Comparison of ENCODE assay signal across 30 cellular contexts in genomic region chr3:1164101-1164500, GRCh38.
"Had no signal": no experiment of that assay in that cellular context is flagged by ENCODE, and none has a peak within 500 bp of the region (broad histone marks: within the 10 kb centered on the region; RNA-seq: fewer than 3 reads in every experiment).

No MANE protein-coding gene starts in this region.

- DNase-seq: activated B cell treated with CpG ODN at 0.5 μM for 24 hours; activated CD4-positive, alpha-beta memory T cell treated with anti-CD3 and anti-CD28 coated beads for 36 hours; activated CD4-positive, alpha-beta T cell treated with anti-CD3 and anti-CD28 coated beads for 4 hours; activated CD4-positive, alpha-beta T cell treated with anti-CD3 and anti-CD28 coated beads, Interleukin-2, amount 10 ng/mL, durations not matched to agents 24 days and 14 days; activated CD4-positive, alpha-beta T cell treated with anti-CD3 and anti-CD28 coated beads, Interleukin-2, amount 50 U/mL, for 1 hour; activated CD4-positive, alpha-beta T cell treated with anti-CD3 and anti-CD28 coated beads, Interleukin-2, amount 50 U/mL, for 4 hours; activated CD4-positive, CD25-positive, alpha-beta regulatory T cell treated with anti-CD3 and anti-CD28 coated beads, Interleukin-2, amount 50 U/mL, for 72 hours; activated CD8-positive, alpha-beta memory T cell treated with anti-CD3 and anti-CD28 coated beads, Interleukin-2, amount 50 U/mL, for 4 hours; activated CD8-positive, alpha-beta T cell treated with anti-CD3 and anti-CD28 coated beads for 36 hours; activated effector memory CD4-positive, alpha-beta T cell treated with Interleukin-2 at 50 U/mL for 16 hours; activated gamma-delta T cell; activated naive CD4-positive, alpha-beta T cell treated with anti-CD3 and anti-CD28 coated beads, Interleukin-2, amount 10 ng/mL, durations not matched to agents 7 days and 5 days; activated naive CD4-positive, alpha-beta T cell treated with Interleukin-2 at 50 U/mL for 16 hours; activated naive CD8-positive, alpha-beta T cell treated with anti-CD3 and anti-CD28 coated beads, Interleukin-2, amount 10 ng/mL, durations not matched to agents 7 days and 5 days; activated naive CD8-positive, alpha-beta T cell treated with anti-CD3 and anti-CD28 coated beads, Interleukin-2, amount 50 U/mL, for 24 hours; activated T-cell treated with anti-CD3 and anti-CD28 coated beads for 4 hours; activated T-cell treated with anti-CD3 and anti-CD28 coated beads, Interleukin-2, amount 50 U/mL, for 1 hour; activated T-cell treated with anti-CD3 and anti-CD28 coated beads, Interleukin-2, amount 50 U/mL, for 48 hours; amygdala; anterior cingulate cortex; central memory CD4-positive, alpha-beta T cell; colonic mucosa; T-helper 1 cell; T-helper 2 cell; T-helper 9 cell had no signal

- H3K4me1 Mint-ChIP-seq: activated B cell treated with CpG ODN at 0.5 μM for 24 hours; activated CD4-positive, alpha-beta T cell treated with anti-CD3 and anti-CD28 coated beads, Interleukin-2, amount 10 ng/mL, durations not matched to agents 24 days and 14 days; activated naive CD4-positive, alpha-beta T cell treated with anti-CD3 and anti-CD28 coated beads, Interleukin-2, amount 10 ng/mL, durations not matched to agents 7 days and 5 days; activated naive CD4-positive, alpha-beta T cell treated with anti-CD3 and anti-CD28 coated beads, Interleukin-2, amount 50 U/mL, for 24 hours; activated naive CD8-positive, alpha-beta T cell treated with anti-CD3 and anti-CD28 coated beads, Interleukin-2, amount 10 ng/mL, durations not matched to agents 7 days and 5 days; activated naive CD8-positive, alpha-beta T cell treated with anti-CD3 and anti-CD28 coated beads, Interleukin-2, amount 50 U/mL, for 24 hours; brain had no signal

- H3K27me3 Mint-ChIP-seq: activated B cell treated with CpG ODN at 0.5 μM for 24 hours; activated CD4-positive, alpha-beta memory T cell treated with anti-CD3 and anti-CD28 coated beads for 36 hours; activated CD4-positive, alpha-beta T cell treated with anti-CD3 and anti-CD28 coated beads, Interleukin-2, amount 10 ng/mL, durations not matched to agents 24 days and 14 days; activated CD8-positive, alpha-beta T cell treated with anti-CD3 and anti-CD28 coated beads for 36 hours; activated naive CD4-positive, alpha-beta T cell treated with anti-CD3 and anti-CD28 coated beads, Interleukin-2, amount 10 ng/mL, durations not matched to agents 7 days and 5 days; activated naive CD4-positive, alpha-beta T cell treated with anti-CD3 and anti-CD28 coated beads, Interleukin-2, amount 50 U/mL, for 24 hours; activated naive CD8-positive, alpha-beta T cell; activated naive CD8-positive, alpha-beta T cell treated with anti-CD3 and anti-CD28 coated beads, Interleukin-2, amount 10 ng/mL, durations not matched to agents 7 days and 5 days; activated naive CD8-positive, alpha-beta T cell treated with anti-CD3 and anti-CD28 coated beads, Interleukin-2, amount 50 U/mL, for 24 hours had no signal

- H3K36me3 Mint-ChIP-seq: activated CD4-positive, alpha-beta memory T cell treated with anti-CD3 and anti-CD28 coated beads for 36 hours; activated naive CD4-positive, alpha-beta T cell treated with anti-CD3 and anti-CD28 coated beads, Interleukin-2, amount 10 ng/mL, durations not matched to agents 7 days and 5 days; activated naive CD4-positive, alpha-beta T cell treated with anti-CD3 and anti-CD28 coated beads, Interleukin-2, amount 50 U/mL, for 24 hours; activated naive CD8-positive, alpha-beta T cell; activated naive CD8-positive, alpha-beta T cell treated with anti-CD3 and anti-CD28 coated beads, Interleukin-2, amount 10 ng/mL, durations not matched to agents 7 days and 5 days; brain had no signal

- H3K9me3 Mint-ChIP-seq: activated B cell treated with CpG ODN at 0.5 μM for 24 hours; activated naive CD4-positive, alpha-beta T cell treated with anti-CD3 and anti-CD28 coated beads, Interleukin-2, amount 50 U/mL, for 24 hours had no signal

- H3K4me3 Mint-ChIP-seq: activated B cell treated with CpG ODN at 0.5 μM for 24 hours; activated CD4-positive, alpha-beta memory T cell treated with anti-CD3 and anti-CD28 coated beads for 36 hours; activated CD4-positive, alpha-beta T cell treated with anti-CD3 and anti-CD28 coated beads, Interleukin-2, amount 10 ng/mL, durations not matched to agents 24 days and 14 days; activated CD8-positive, alpha-beta T cell treated with anti-CD3 and anti-CD28 coated beads for 36 hours; activated naive CD4-positive, alpha-beta T cell treated with anti-CD3 and anti-CD28 coated beads, Interleukin-2, amount 10 ng/mL, durations not matched to agents 7 days and 5 days; activated naive CD4-positive, alpha-beta T cell treated with anti-CD3 and anti-CD28 coated beads, Interleukin-2, amount 50 U/mL, for 24 hours; activated naive CD8-positive, alpha-beta T cell; activated naive CD8-positive, alpha-beta T cell treated with anti-CD3 and anti-CD28 coated beads, Interleukin-2, amount 10 ng/mL, durations not matched to agents 7 days and 5 days; activated naive CD8-positive, alpha-beta T cell treated with anti-CD3 and anti-CD28 coated beads, Interleukin-2, amount 50 U/mL, for 24 hours; brain; T-helper 1 cell treated with Interleukin-12 subunit alpha and Interleukin-12 subunit beta and Interleukin-4 antibody, amounts not matched to agents 30 μg/mL and 1 μg/mL, for 36 hours; T-helper 2 cell treated with Interferon-gamma antibody and Interleukin-4, amounts not matched to agents 5 μg/mL and 100 μg/mL, for 36 hours had no signal

- ATAC-seq: activated CD8-positive, alpha-beta T cell treated with anti-CD3 and anti-CD28 coated beads for 36 hours; activated naive CD8-positive, alpha-beta T cell treated with anti-CD3 and anti-CD28 coated beads, Interleukin-2, amount 50 U/mL, for 24 hours had no signal
